Comparison of ENCODE assay signal across 23 cellular contexts in genomic region chr22:45881524-45881875, GRCh38.
A peak's percentile ranks its signal among the peaks of the same experiment; 100 is the strongest.
DNase-seq lines count a peak whose midpoint lies in the region; ATAC-seq and TF ChIP-seq lines count a peak whose summit lies in the region.
"Had no signal": no experiment of that assay in that cellular context is flagged by ENCODE, and none has a peak within 500 bp of the region (broad histone marks: within the 10 kb centered on the region; RNA-seq: fewer than 3 reads in every experiment).

No MANE protein-coding gene starts in this region.

- peak overlapping the region; percentile 94 for H2AFZ ChIP-seq in neuronal stem cell (ENCODE audit: low read length)
- H2AFZ ChIP-seq: GM23248, PC-9 had no signal

- H3K9ac ChIP-seq in iPS-18a (ENCODE audit: low read length) (no peak overlapping the region), neuronal stem cell (ENCODE audit: low read depth, low read length, poor library complexity) (no peak overlapping the region)
- H3K9ac ChIP-seq: GM23248 had no signal

- CTCF ChIA-PET in CD4-positive, alpha-beta T cell (lab: Charles Lee): no interaction called here

- H3K36me3 ChIP-seq in left ventricle myocardium inferior (no peaks in the 10 kb centered on the region), iPS-18a (ENCODE audit: control insufficient read depth, low read depth, low read length) (no peaks in the 10 kb centered on the region), neuronal stem cell (replicated peaks in 1 of 2; ENCODE audit: control insufficient read depth in 2 of 2, insufficient read depth in 2 of 2, low read length in 2 of 2) (no peaks in the 10 kb centered on the region)
- H3K36me3 ChIP-seq: SJCRH30 had no signal

- H2BK12ac ChIP-seq in neuronal stem cell (ENCODE audit: low read length): peak overlapping the region; percentile 84

- no CpG with 5 or more reads among the region's 8 CpGs for WGBS in neuronal stem cell (ENCODE audit: extremely low coverage in 2 of 2, insufficient read length in 2 of 2, insufficient replicate concordance in 1 of 2), 2 donors

- DNase-seq in Right ventricle myocardium inferior (ENCODE audit: missing footprints) (peak; percentile 62), left ventricle myocardium inferior (no peak), neuronal stem cell (ENCODE audit: low spot score) (no peak), ACHN (no peak)
- DNase-seq in CD4-positive, alpha-beta T cell: no peak
- no peak for DNase-seq in activated naive CD4-positive, alpha-beta T cell (lab: John Stamatoyannopoulos, UW)
- DNase-seq: 8988T; CD4-positive, CD25-positive, alpha-beta regulatory T cell; GDM1; Karpas-422; NCI-H1436; NCI-H2029; NCI-H526; PC-9; SJCRH30 had no signal

- H3K4me2 ChIP-seq in neuronal stem cell (ENCODE audit: insufficient read depth, low read length, poor library complexity, severe bottlenecking): no peak overlapping the region
- H3K4me2 ChIP-seq: PC-9 had no signal

- H2BK15ac ChIP-seq in neuronal stem cell (ENCODE audit: low read length): peak overlapping the region; percentile 85

- H3K4me1 Mint-ChIP-seq in CD4-positive, alpha-beta T cell (ENCODE audit: low read depth): no peaks in the 10 kb centered on the region

- H3K27me3 ChIP-seq in left ventricle myocardium inferior (ENCODE audit: low read depth) (peaks cover 89% of the 10 kb centered on the region), iPS-18a (ENCODE audit: control insufficient read depth, insufficient read depth, low read length) (peaks cover 59% of the 10 kb centered on the region), neuronal stem cell (ENCODE audit: control insufficient read depth in 3 of 3, insufficient read depth in 3 of 3, low read depth in 1 of 3, low read length in 3 of 3) (peaks cover 0 to 54% (median 3%) of the 10 kb centered on the region in 3 experiments)
- H3K27me3 ChIP-seq in CD4-positive, alpha-beta T cell (ENCODE audit: control insufficient read depth, insufficient read depth, low read length): peaks cover 52% of the 10 kb centered on the region

- H3K27ac ChIP-seq in left ventricle myocardium inferior (replicated peaks): no peak overlapping the region
- H3K27ac ChIP-seq in iPS-18a (ENCODE audit: low read length): no peak overlapping the region
- no peak overlapping the region for H3K27ac ChIP-seq in neuronal stem cell (replicated peaks; ENCODE audit: low read length)
- H3K27ac ChIP-seq in CD4-positive, alpha-beta T cell (ENCODE audit: low read depth, low read length): no peak overlapping the region
- H3K27ac ChIP-seq: GM23248, HL-60, PC-9, RWPE1, SJCRH30 had no signal

- H2BK5ac ChIP-seq in neuronal stem cell (ENCODE audit: low read length): peak overlapping the region; percentile 29

- peak overlapping the region; percentile 97 for H3K14ac ChIP-seq in neuronal stem cell (ENCODE audit: low read length)

- peaks cover 45% of the 10 kb centered on the region for H3K27me3 Mint-ChIP-seq in CD4-positive, alpha-beta T cell

- no peak overlapping the region for H3K23ac ChIP-seq in neuronal stem cell (ENCODE audit: low read depth, low read length, poor library complexity)

- no peak overlapping the region for H3K4me3 Mint-ChIP-seq in CD4-positive, alpha-beta T cell
- H3K4me3 Mint-ChIP-seq: B cell; CD4-positive, CD25-positive, alpha-beta regulatory T cell had no signal

- no peak overlapping the region for H3K27ac Mint-ChIP-seq in CD4-positive, alpha-beta T cell
- H3K27ac Mint-ChIP-seq: B cell had no signal

- H3K79me1 ChIP-seq in neuronal stem cell (ENCODE audit: low read depth, low read length): peaks cover 4% of the 10 kb centered on the region

- intact Hi-C loops in Right ventricle myocardium inferior (cut with DNase I): no loop called here
- intact Hi-C loops in left ventricle myocardium inferior (cut with micrococcal nuclease): no loop called here
- intact Hi-C loops in CD4-positive, alpha-beta T cell (cut with DNase I, micrococcal nuclease): no loop called here

- H4K91ac ChIP-seq in neuronal stem cell (ENCODE audit: low read depth, low read length, poor library complexity): no peak overlapping the region

- H3K4me3 ChIP-seq in left ventricle myocardium inferior: no peak overlapping the region
- H3K4me3 ChIP-seq in iPS-18a (ENCODE audit: low read length): peak overlapping the region; percentile 45
- peak overlapping the region in 1 of 2 donors; percentile 35 for H3K4me3 ChIP-seq in neuronal stem cell (ENCODE audit: low read length in 2 of 2)
- H3K4me3 ChIP-seq: PC-9, SJCRH30 had no signal

- H3K36me3 Mint-ChIP-seq in CD4-positive, alpha-beta T cell (ENCODE audit: low read depth): no peaks in the 10 kb centered on the region
- H3K36me3 Mint-ChIP-seq: CD4-positive, CD25-positive, alpha-beta regulatory T cell; IgD-negative memory B cell had no signal

- ATAC-seq in Right ventricle myocardium inferior (no peak), HG03342 (IDR thresholded peaks at IDR 0.05; ENCODE audit: unreplicated experiment) (no peak)
- no peak for ATAC-seq in CD4-positive, alpha-beta T cell (ENCODE audit: poor library complexity)

- H3K9me3 Mint-ChIP-seq in CD4-positive, alpha-beta T cell: no peaks in the 10 kb centered on the region
- H3K9me3 Mint-ChIP-seq: IgD-negative memory B cell had no signal

- peak overlapping the region; percentile 2 for H2BK120ac ChIP-seq in neuronal stem cell (ENCODE audit: low read depth, low read length)

- TF ChIP-seq CTCF in left ventricle myocardium inferior (IDR thresholded peaks at IDR 0.05; ENCODE audit: borderline replicate concordance): no peak
- no peak for TF ChIP-seq CTCF in CD4-positive, alpha-beta T cell (IDR thresholded peaks at IDR 0.05)

- peak overlapping the region; percentile 92 for H3K18ac ChIP-seq in neuronal stem cell (ENCODE audit: low read length)

- H3K4ac ChIP-seq in neuronal stem cell (ENCODE audit: low read length): no peak overlapping the region

- H3K4me1 ChIP-seq in left ventricle myocardium inferior: peaks cover 63% of the 10 kb centered on the region
- H3K4me1 ChIP-seq in iPS-18a (ENCODE audit: control insufficient read depth, low read depth, low read length): peaks cover 29% of the 10 kb centered on the region
- peaks cover 58 to 61% of the 10 kb centered on the region in 2 donors for H3K4me1 ChIP-seq in neuronal stem cell (ENCODE audit: control insufficient read depth in 2 of 2, insufficient read depth in 1 of 2, low read depth in 1 of 2, low read length in 2 of 2)
- H3K4me1 ChIP-seq: Caco-2, SJCRH30 had no signal

- no peaks in the 10 kb centered on the region for H3K9me3 ChIP-seq in left ventricle myocardium inferior (replicated peaks)
- H3K9me3 ChIP-seq in iPS-18a (ENCODE audit: control insufficient read depth, low read depth, low read length): no peaks in the 10 kb centered on the region
- no peaks in the 10 kb centered on the region for H3K9me3 ChIP-seq in neuronal stem cell (replicated peaks in 1 of 2; ENCODE audit: control insufficient read depth in 2 of 2, insufficient read depth in 1 of 2, low read depth in 1 of 2, low read length in 2 of 2)
- H3K9me3 ChIP-seq in CD4-positive, alpha-beta T cell (ENCODE audit: control insufficient read depth, low read length): no peaks in the 10 kb centered on the region
- H3K9me3 ChIP-seq: Caco-2, SJCRH30 had no signal

- in situ Hi-C loops in ACHN (cut with HindIII; ENCODE audit: low pct_ligation_motif_present, low pct_unique_long_range_greater_than_20kb, low sequenced_read_pairs): no loop called here

- H4K8ac ChIP-seq in neuronal stem cell (ENCODE audit: low read depth, low read length): peak overlapping the region; percentile 17

- H2AK5ac ChIP-seq in neuronal stem cell (ENCODE audit: low read depth, low read length): peak overlapping the region; percentile 30

- POLR2A ChIA-PET in CD4-positive, alpha-beta T cell (lab: Charles Lee): no interaction called here
